In genomic region chrY:15578766-15579165, GRCh38 we compare ENCODE assay signal across 20 cellular contexts.
"Had no signal": no experiment of that assay in that cellular context is flagged by ENCODE, and none has a peak within 500 bp of the region (broad histone marks: within the 10 kb centered on the region; RNA-seq: fewer than 3 reads in every experiment).

No MANE protein-coding gene starts in this region.

- ATAC-seq: activated CD4-positive, alpha-beta T cell treated with anti-CD3 and anti-CD28 coated beads for 36 hours; activated T-cell treated with anti-CD3 and anti-CD28 coated beads, Interleukin-2, amount 50 U/mL, for 4 hours; lower lobe of right lung; natural killer cell; stimulated activated naive CD8-positive, alpha-beta T cell treated with anti-CD3 and anti-CD28 coated beads, Interleukin-15, amount 100 ng/mL, for 72 hours had no signal

- H3K27me3 ChIP-seq: cardiac muscle cell, right atrium auricular region, tibial artery had no signal

- DNase-seq: activated B cell treated with CpG ODN at 0.5 μM for 24 hours; activated CD4-positive, alpha-beta T cell treated with anti-CD3 and anti-CD28 coated beads for 36 hours; activated CD4-positive, alpha-beta T cell treated with anti-CD3 and anti-CD28 coated beads, Interleukin-2, amount 50 U/mL, for 48 hours; activated CD8-positive, alpha-beta memory T cell treated with anti-CD3 and anti-CD28 coated beads, Interleukin-2, amount 50 U/mL, for 48 hours; activated naive CD4-positive, alpha-beta T cell; activated naive CD8-positive, alpha-beta T cell treated with anti-CD3 and anti-CD28 coated beads for 36 hours; activated T-cell treated with anti-CD3 and anti-CD28 coated beads, Interleukin-2, amount 50 U/mL, for 4 hours; amniotic stem cell; kidney; lower lobe of right lung; natural killer cell; stimulated activated CD4-positive, alpha-beta T cell treated with anti-CD3 and anti-CD28 coated beads, Interleukin-1b, Interleukin-23, amount 100 ng/mL, for 48 hours; stimulated activated naive CD8-positive, alpha-beta T cell treated with anti-CD3 and anti-CD28 coated beads, Interleukin-15, amount 100 ng/mL, for 72 hours; T1000; tibial artery had no signal

- H3K4me3 ChIP-seq: cardiac muscle cell, lower lobe of right lung, prostate gland, right atrium auricular region, skin epidermis, tibial artery had no signal

- H3K4me1 ChIP-seq: lower lobe of right lung, prostate gland, right atrium auricular region had no signal

- H3K27ac ChIP-seq: cardiac muscle cell, epithelial cell of prostate, lower lobe of right lung, prostate gland, right atrium auricular region, skin epidermis, tibial artery had no signal

- H3K36me3 ChIP-seq: cardiac muscle cell, lower lobe of right lung, prostate gland, right atrium auricular region, tibial artery had no signal

- H3K9me3 ChIP-seq: lower lobe of right lung, prostate gland, right atrium auricular region, tibial artery had no signal
